In the genomic region with DNA sequence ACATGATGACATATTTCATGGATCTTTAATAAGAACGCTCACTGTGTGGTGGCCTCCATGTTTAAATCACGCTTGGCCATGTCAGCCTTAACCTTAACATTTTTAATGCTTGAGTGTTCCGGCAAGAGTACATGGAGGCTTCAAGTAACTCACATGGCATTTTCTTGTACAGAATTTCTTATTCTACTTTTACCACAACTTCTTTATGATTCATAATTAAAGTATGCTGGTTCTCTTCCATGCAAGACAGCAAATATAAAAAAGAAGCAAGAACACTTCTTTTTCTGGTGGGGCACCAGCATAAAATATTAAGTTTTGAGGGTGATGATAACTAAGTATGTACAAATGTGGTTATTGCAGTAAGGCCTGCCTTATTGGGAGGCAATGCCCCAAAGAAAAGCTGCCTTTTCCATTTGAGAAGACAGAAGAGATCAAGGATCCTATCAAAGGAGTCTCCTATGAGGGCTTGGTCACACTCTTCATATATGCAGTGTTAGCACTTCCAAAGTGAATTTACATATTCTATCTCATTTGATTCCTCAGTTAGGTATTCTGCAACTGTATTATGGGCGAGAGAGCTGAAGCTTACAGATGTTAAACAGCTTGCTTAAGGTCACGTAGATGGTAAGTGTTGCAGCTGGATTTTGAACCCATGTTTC, we compare ENCODE assay signal across 22 cellular contexts.
A peak's percentile ranks its signal among the peaks of the same experiment; 100 is the strongest.
DNase-seq lines count a peak whose midpoint lies in the region; ATAC-seq and TF ChIP-seq lines count a peak whose summit lies in the region.
"Had no signal": no experiment of that assay in that cellular context is flagged by ENCODE, and none has a peak within 500 bp of the region (broad histone marks: within the 10 kb centered on the region; RNA-seq: fewer than 3 reads in every experiment).

No MANE protein-coding gene starts in this region.

- H3K4me3 Mint-ChIP-seq in chondrocyte (ENCODE audit: unreplicated experiment) = no peak overlapping the region
- H3K4me3 Mint-ChIP-seq in H9 = no peak overlapping the region
- H3K4me3 Mint-ChIP-seq: activated naive CD8-positive, alpha-beta T cell treated with anti-CD3 and anti-CD28 coated beads for 36 hours; activated T-cell treated with anti-CD3 and anti-CD28 coated beads, Interleukin-2, amount 50 U/mL, for 4 hours had no signal

- no peaks in the 10 kb centered on the region for H3K9me3 ChIP-seq in H9 (ENCODE audit: control insufficient read depth, low read depth, low read length)
- H3K9me3 ChIP-seq: heart right ventricle, mucosa of descending colon, ovary, uterus had no signal

- H3K9me3 Mint-ChIP-seq in chondrocyte (ENCODE audit: low read depth) = peaks cover 5% of the 10 kb centered on the region
- H3K9me3 Mint-ChIP-seq in H9 = no peaks in the 10 kb centered on the region; a peak in 1 of 5 replicates
- H3K9me3 Mint-ChIP-seq: activated naive CD8-positive, alpha-beta T cell treated with anti-CD3 and anti-CD28 coated beads for 36 hours; activated T-cell treated with anti-CD3 and anti-CD28 coated beads, Interleukin-2, amount 50 U/mL, for 4 hours had no signal

- H3K27me3 ChIP-seq in H9 (ENCODE audit: insufficient read depth, low read length) = no peaks in the 10 kb centered on the region
- H3K27me3 ChIP-seq: heart right ventricle, ovary, uterus had no signal

- no peak for ATAC-seq in GM18868 (IDR thresholded peaks at IDR 0.05; ENCODE audit: unreplicated experiment)
- ATAC-seq: activated T-cell treated with anti-CD3 and anti-CD28 coated beads, Interleukin-2, amount 50 U/mL, for 4 hours; heart right ventricle; mucosa of descending colon had no signal

- H3K9ac ChIP-seq in H9 (ENCODE audit: extremely low read depth, insufficient read length, low read length) = no peak overlapping the region
- H3K9ac ChIP-seq: KMS-11 had no signal

- TF ChIP-seq CTCF in AG09309 (IDR thresholded peaks at IDR 0.05; ENCODE audit: control insufficient read depth, insufficient read depth, low read depth, low read length, missing control alignments) (no peak), chondrocyte (IDR thresholded peaks at IDR 0.05) (no peak), RWPE1 (conservative IDR thresholded peaks at IDR 0.05; ENCODE audit: low read depth) (no peak), H9 (conservative IDR thresholded peaks at IDR 0.05) (no peak)

- no peak overlapping the region for H3K14ac ChIP-seq in H9 (ENCODE audit: insufficient read depth, low read length)

- no peak overlapping the region for H2AFZ ChIP-seq in H9 (ENCODE audit: low read length)

- no peak overlapping the region for H4K91ac ChIP-seq in H9 (ENCODE audit: insufficient read length, low read depth, low read length)

- no peak overlapping the region for H4K8ac ChIP-seq in H9 (replicated peaks; ENCODE audit: insufficient read length, low read depth, low read length)

- no peak overlapping the region for H2BK12ac ChIP-seq in H9 (ENCODE audit: insufficient read length, low read depth, low read length)

- DNase-seq in AG09309 (ENCODE audit: low read depth) (peak; percentile 58), NCI-H226 (peak; percentile 47), chondrocyte (ENCODE audit: low spot score) (no peak), kidney glomerular epithelial cell (lab: John Stamatoyannopoulos, UW) (peak; percentile 2), RWPE1 (ENCODE audit: low spot score) (no peak), H9 (no peak), NCI-H345 (lab: John Stamatoyannopoulos, UW) (no peak)
- DNase-seq: activated CD4-positive, alpha-beta T cell treated with anti-CD3 and anti-CD28 coated beads, Interleukin-2, amount 50 U/mL, for 48 hours; activated naive CD8-positive, alpha-beta T cell treated with anti-CD3 and anti-CD28 coated beads for 36 hours; activated T-cell treated with anti-CD3 and anti-CD28 coated beads, Interleukin-2, amount 50 U/mL, for 4 hours; AML-193; heart right ventricle; kidney; mucosa of descending colon; NCI-H1417; ovary; stimulated activated naive CD4-positive, alpha-beta T cell; uterus had no signal

- WGBS in H9 (ENCODE audit: extremely low coverage, insufficient read length, low lambda C conversion rate) = no CpG with 5 or more reads among the region's 5 CpGs

- no peak overlapping the region for H3K4me3 ChIP-seq in AG09309 (ENCODE audit: control insufficient read depth, low read depth, low read length)
- H3K4me3 ChIP-seq: heart right ventricle, mucosa of descending colon, ovary, SK-N-MC, uterus had no signal

- H3K27me3 Mint-ChIP-seq in chondrocyte (ENCODE audit: low read depth) = no peaks in the 10 kb centered on the region
- no peaks in the 10 kb centered on the region for H3K27me3 Mint-ChIP-seq in H9 (ENCODE audit: low read depth)

- H3K79me1 ChIP-seq in H9 (ENCODE audit: insufficient read depth, low read depth, low read length, poor library complexity, severe bottlenecking) = no peaks in the 10 kb centered on the region

- no peak overlapping the region for H3K23ac ChIP-seq in H9 (ENCODE audit: insufficient read length, low read depth, low read length)

- H4K20me1 ChIP-seq in H9 (ENCODE audit: control insufficient read depth, insufficient read depth, insufficient read length) = no peaks in the 10 kb centered on the region

- no peak overlapping the region for H2AK5ac ChIP-seq in H9 (ENCODE audit: insufficient read length, low read length)

- CTCF ChIA-PET in RWPE1 (lab: Yijun Ruan, JAX) = interaction anchor here (0.6 to 0.7 kb wide), 2 partner anchors 29 to 466 kb away, joined by 3 to 5 read pairs; no protein-coding TSS in a partner anchor

- no peaks in the 10 kb centered on the region for H3K23me2 ChIP-seq in H9 (ENCODE audit: insufficient read length, low read depth, low read length, poor library complexity, severe bottlenecking)

- no peak overlapping the region for H3K4me2 ChIP-seq in H9 (ENCODE audit: insufficient read depth, insufficient read length, low read length)
- H3K4me2 ChIP-seq: KMS-11 had no signal

- H3K4me1 Mint-ChIP-seq in chondrocyte (ENCODE audit: low read depth) = peaks cover 20% of the 10 kb centered on the region
- H3K4me1 Mint-ChIP-seq in H9 = no peaks in the 10 kb centered on the region
- H3K4me1 Mint-ChIP-seq: activated naive CD8-positive, alpha-beta T cell treated with anti-CD3 and anti-CD28 coated beads for 36 hours had no signal

- H3K18ac ChIP-seq in H9 (ENCODE audit: insufficient read length, low read depth, low read length) = no peak overlapping the region

- H2BK15ac ChIP-seq in H9 (ENCODE audit: low read depth, low read length) = no peak overlapping the region

- H3K56ac ChIP-seq in H9 (ENCODE audit: insufficient read length, low read depth, low read length) = no peak overlapping the region

- no peaks in the 10 kb centered on the region for H3K36me3 Mint-ChIP-seq in chondrocyte (ENCODE audit: low read depth)
- H3K36me3 Mint-ChIP-seq in H9 (ENCODE audit: insufficient read depth in 1 of 3, low read depth in 3 of 3) = no peaks in the 10 kb centered on the region
- H3K36me3 Mint-ChIP-seq: activated naive CD8-positive, alpha-beta T cell treated with anti-CD3 and anti-CD28 coated beads for 36 hours had no signal

- H3K27ac ChIP-seq in RWPE1 (no peak overlapping the region), H9 (ENCODE audit: insufficient read length, low read depth, low read length) (no peak overlapping the region)
- H3K27ac ChIP-seq: heart right ventricle, HL-60, KMS-11, ovary, SK-N-MC, uterus had no signal

- H2BK20ac ChIP-seq in H9 (ENCODE audit: low read depth, low read length, poor library complexity, severe bottlenecking) = no peak overlapping the region

- H3K27ac Mint-ChIP-seq in chondrocyte (ENCODE audit: unreplicated experiment) = peak overlapping the region; percentile 85
- no peak overlapping the region for H3K27ac Mint-ChIP-seq in H9
- H3K27ac Mint-ChIP-seq: activated naive CD8-positive, alpha-beta T cell treated with anti-CD3 and anti-CD28 coated beads for 36 hours had no signal

- H4K5ac ChIP-seq in H9 (ENCODE audit: insufficient read length, low read depth, low read length) = no peak overlapping the region

- POLR2A ChIA-PET in RWPE1 (lab: Yijun Ruan, JAX; ENCODE audit: low non-redundant PET) = no interaction called here

- no peak overlapping the region for H2BK120ac ChIP-seq in H9 (ENCODE audit: low read depth, low read length, poor library complexity, severe bottlenecking)

- H3K4me1 ChIP-seq in H9 (ENCODE audit: insufficient read depth, low read length) = no peaks in the 10 kb centered on the region
- H3K4me1 ChIP-seq: uterus had no signal

- H2BK5ac ChIP-seq in H9 (ENCODE audit: insufficient read length, low read length) = no peak overlapping the region

- no peak overlapping the region for H3T11ph ChIP-seq in H9 (ENCODE audit: low read length)

- H3K4ac ChIP-seq in H9 (ENCODE audit: low read depth, low read length) = no peak overlapping the region

- H3K79me2 ChIP-seq in H9 (ENCODE audit: insufficient read depth, low read length) = no peaks in the 10 kb centered on the region

Comparison
In these comparisons a context has a peak if more than half of its experiments do, and no peak if none do; other contexts are left out.
1. DNase-seq: peak in AG09309 (single experiment), NCI-H226 (single experiment) and kidney glomerular epithelial cell (single experiment); none in chondrocyte (single experiment), RWPE1 (single experiment), H9 (single experiment) and NCI-H345 (single experiment).